23 cellular contexts compared by ENCODE assay signal in genomic region chr6:113888493-113888892, GRCh38. TPM values are rescaled to one million over a fixed set of nuclear protein-coding genes. Genes with fewer than 3 reads are reported as not detected.
DNase-seq lines count a peak whose midpoint lies in the region; ATAC-seq and TF ChIP-seq lines count a peak whose summit lies in the region.
"Had no signal": no experiment of that assay in that cellular context is flagged by ENCODE, and none has a peak within 500 bp of the region (broad histone marks: within the 10 kb centered on the region; RNA-seq: fewer than 3 reads in every experiment).

No MANE protein-coding gene starts in this region.

- H3K79me2 ChIP-seq in PC-3 (ENCODE audit: low read length): no peaks in the 10 kb centered on the region

- peaks cover 2% of the 10 kb centered on the region for H3K9me3 Mint-ChIP-seq in activated naive CD8-positive, alpha-beta T cell treated with anti-CD3 and anti-CD28 coated beads, Interleukin-2, amount 10 ng/mL, durations not matched to agents 7 days and 5 days
- H3K9me3 Mint-ChIP-seq in activated naive CD8-positive, alpha-beta T cell treated with anti-CD3 and anti-CD28 coated beads for 36 hours: peaks cover 2% of the 10 kb centered on the region

- no peak for DNase-seq in activated naive CD8-positive, alpha-beta T cell treated with anti-CD3 and anti-CD28 coated beads, Interleukin-2, amount 10 ng/mL, durations not matched to agents 7 days and 5 days
- no peak for DNase-seq in activated naive CD8-positive, alpha-beta T cell treated with anti-CD3 and anti-CD28 coated beads for 36 hours
- DNase-seq in PC-3 (peak; percentile 22), renal cortical epithelial cell (ENCODE audit: low read depth) (peak; percentile 24), cortex of kidney (lab: John Stamatoyannopoulos, UW) (no peak), HCEC 1CT (no peak)
- DNase-seq: C1 segment of cervical spinal cord; CD4-positive, alpha-beta memory T cell; COR-L47; DMS79; KBM-7; MG63; NCI-H1694; NCI-H2029 treated with DMSO at 0.1 percent for 48 hours; NCI-H446 treated with DMSO at 0.1 percent for 48 hours; NCI-H526; NCI-H82; NK-92 treated with Interleukin-12 subunit alpha and Interleukin-12 subunit beta, amount 100 ng/mL, for 24 hours; SHP77 had no signal

- no peaks in the 10 kb centered on the region for H3K4me1 Mint-ChIP-seq in activated naive CD8-positive, alpha-beta T cell treated with anti-CD3 and anti-CD28 coated beads, Interleukin-2, amount 10 ng/mL, durations not matched to agents 7 days and 5 days
- no peaks in the 10 kb centered on the region for H3K4me1 Mint-ChIP-seq in activated naive CD8-positive, alpha-beta T cell treated with anti-CD3 and anti-CD28 coated beads for 36 hours
- H3K4me1 Mint-ChIP-seq: CD4-positive, alpha-beta memory T cell had no signal

- H3K36me3 ChIP-seq in PC-3 (ENCODE audit: low read depth, low read length): no peaks in the 10 kb centered on the region
- H3K36me3 ChIP-seq: MG63 had no signal

- H3K27ac ChIP-seq in PC-3 (ENCODE audit: low read length): no peak overlapping the region
- H3K27ac ChIP-seq: A549, PC-9 had no signal

- no peaks in the 10 kb centered on the region for H3K27me3 ChIP-seq in PC-3 (ENCODE audit: low read length)
- H3K27me3 ChIP-seq: MG63 had no signal

- CTCF ChIA-PET in PC-3 (lab: Charles Lee): no interaction called here

- H3K9me3 ChIP-seq in PC-3 (ENCODE audit: low read length): no peaks in the 10 kb centered on the region
- H3K9me3 ChIP-seq: A549, MG63 had no signal

- POLR2A ChIA-PET in activated naive CD8-positive, alpha-beta T cell treated with anti-CD3 and anti-CD28 coated beads, Interleukin-2, amount 10 ng/mL, durations not matched to agents 7 days and 5 days (lab: Charles Lee): no interaction called here
- POLR2A ChIA-PET in PC-3 (lab: Charles Lee; ENCODE audit: unreplicated experiment): no interaction called here

- TF ChIP-seq CTCF in PC-3 (conservative IDR thresholded peaks at IDR 0.05; ENCODE audit: low read depth, low read length): no peak

- no peak overlapping the region for H3K9ac ChIP-seq in PC-3 (ENCODE audit: low read length)

- H3F3A ChIP-seq in PC-3 (ENCODE audit: low read length, unreplicated experiment): no peaks in the 10 kb centered on the region

- no TSS peak for BruUV-seq in PC-3 (replicated peaks; lab: Mats Ljungman, UMichigan)

- H3K36me3 Mint-ChIP-seq in activated naive CD8-positive, alpha-beta T cell treated with anti-CD3 and anti-CD28 coated beads, Interleukin-2, amount 10 ng/mL, durations not matched to agents 7 days and 5 days: no peaks in the 10 kb centered on the region
- no peaks in the 10 kb centered on the region for H3K36me3 Mint-ChIP-seq in activated naive CD8-positive, alpha-beta T cell treated with anti-CD3 and anti-CD28 coated beads for 36 hours
- H3K36me3 Mint-ChIP-seq: CD4-positive, alpha-beta memory T cell had no signal

- no peak overlapping the region for H2AFZ ChIP-seq in PC-3 (ENCODE audit: low read length)
- H2AFZ ChIP-seq: PC-9 had no signal

- H3K9me2 ChIP-seq in PC-3 (replicated peaks; ENCODE audit: low read length): no peaks in the 10 kb centered on the region

- peaks cover 7% of the 10 kb centered on the region for H3K27me3 Mint-ChIP-seq in activated naive CD8-positive, alpha-beta T cell treated with anti-CD3 and anti-CD28 coated beads, Interleukin-2, amount 10 ng/mL, durations not matched to agents 7 days and 5 days
- no peaks in the 10 kb centered on the region for H3K27me3 Mint-ChIP-seq in activated naive CD8-positive, alpha-beta T cell treated with anti-CD3 and anti-CD28 coated beads for 36 hours

- no peaks in the 10 kb centered on the region for H4K20me1 ChIP-seq in PC-3 (ENCODE audit: low read length)

- 0 out of 2 replicates have a peak, but pooled peaks cover 3% of the 10 kb centered on the region for H3K4me1 ChIP-seq in PC-3 (ENCODE audit: insufficient read depth, low read length)
- H3K4me1 ChIP-seq: A549 had no signal

- no peak overlapping the region for H3K4me2 ChIP-seq in PC-3 (ENCODE audit: low read length)
- H3K4me2 ChIP-seq: A549, PC-9 had no signal

- no peak overlapping the region for H3K4me3 ChIP-seq in PC-3 (ENCODE audit: low read length)
- H3K4me3 ChIP-seq: A549, MG63, PC-9 had no signal

- intact Hi-C loops in PC-3 (cut with micrococcal nuclease): no loop called here

- ATAC-seq in activated naive CD8-positive, alpha-beta T cell treated with anti-CD3 and anti-CD28 coated beads, Interleukin-2, amount 10 ng/mL, durations not matched to agents 7 days and 5 days (ENCODE audit: low read depth): peak; percentile 33
- ATAC-seq in PC-3 (peak; percentile 45), esophagus mucosa (peak; percentile 72), GM21717 (IDR thresholded peaks at IDR 0.05; ENCODE audit: unreplicated experiment) (no peak)
- ATAC-seq: A549 had no signal

- H3K4me3 Mint-ChIP-seq in activated naive CD8-positive, alpha-beta T cell treated with anti-CD3 and anti-CD28 coated beads, Interleukin-2, amount 10 ng/mL, durations not matched to agents 7 days and 5 days: no peak overlapping the region
- no peak overlapping the region for H3K4me3 Mint-ChIP-seq in activated naive CD8-positive, alpha-beta T cell treated with anti-CD3 and anti-CD28 coated beads for 36 hours
- H3K4me3 Mint-ChIP-seq: CD4-positive, alpha-beta memory T cell had no signal

- H3K27ac Mint-ChIP-seq in activated naive CD8-positive, alpha-beta T cell treated with anti-CD3 and anti-CD28 coated beads, Interleukin-2, amount 10 ng/mL, durations not matched to agents 7 days and 5 days: no peak overlapping the region
- no peak overlapping the region for H3K27ac Mint-ChIP-seq in activated naive CD8-positive, alpha-beta T cell treated with anti-CD3 and anti-CD28 coated beads for 36 hours
- H3K27ac Mint-ChIP-seq: CD4-positive, alpha-beta memory T cell had no signal

RNA-seq across cellular contexts. Expression of gene MARCKS, which starts 31.3 kb away (rescaled TPM):
- 1 to 10 TPM; 1.7 to 2.2 TPM for total RNA-seq in activated naive CD8-positive, alpha-beta T cell treated with anti-CD3 and anti-CD28 coated beads, Interleukin-2, amount 10 ng/mL, durations not matched to agents 7 days and 5 days
- under 1 TPM; 0.62 to 0.70 TPM for total RNA-seq in activated naive CD8-positive, alpha-beta T cell treated with anti-CD3 and anti-CD28 coated beads for 36 hours
- total RNA-seq in PC-3 (2014; rRNA removed) (51.5 and 62.8 TPM in 2 replicates), esophagus mucosa (86.2 TPM), renal cortical epithelial cell (74.0 and 94.8 TPM in 2 replicates)

Comparison
In these comparisons a context has a peak if more than half of its experiments do, and no peak if none do; other contexts are left out.
1. DNase-seq: peak in PC-3 (single experiment) and renal cortical epithelial cell (single experiment); none in activated naive CD8-positive, alpha-beta T cell treated with anti-CD3 and anti-CD28 coated beads, Interleukin-2, amount 10 ng/mL, durations not matched to agents 7 days and 5 days (single experiment), activated naive CD8-positive, alpha-beta T cell treated with anti-CD3 and anti-CD28 coated beads for 36 hours (single experiment), cortex of kidney (single experiment) and HCEC 1CT (single experiment).
2. RNA of gene MARCKS, which starts 31.3 kb away (total RNA-seq): 86.2 TPM in esophagus mucosa (single experiment), 74.0 to 94.8 TPM in renal cortical epithelial cell and 51.5 to 62.8 TPM in PC-3; 1.7 to 2.2 TPM in activated naive CD8-positive, alpha-beta T cell treated with anti-CD3 and anti-CD28 coated beads, Interleukin-2, amount 10 ng/mL, durations not matched to agents 7 days and 5 days and 0.62 to 0.70 TPM in activated naive CD8-positive, alpha-beta T cell treated with anti-CD3 and anti-CD28 coated beads for 36 hours; every median in the first group is over 10 times any median in the second.